ENCODE assay signal across 35 cellular contexts in genomic region chr21:40253112-40253511, GRCh38.
DNase-seq lines count a peak whose midpoint lies in the region; ATAC-seq and TF ChIP-seq lines count a peak whose summit lies in the region.
"Had no signal": no experiment of that assay in that cellular context is flagged by ENCODE, and none has a peak within 500 bp of the region (broad histone marks: within the 10 kb centered on the region; RNA-seq: fewer than 3 reads in every experiment).

No MANE protein-coding gene starts in this region.

- no peaks in the 10 kb centered on the region for H3K9me2 ChIP-seq in SK-N-SH

- H3K9ac ChIP-seq in SK-N-SH (no peak overlapping the region), endodermal cell (ENCODE audit: extremely low read depth, low read length, poor library complexity, severe bottlenecking) (no peak overlapping the region)
- H3K9ac ChIP-seq: BLaER1; BLaER1 treated with 17β-estradiol and CSF1 and Interleukin-3, amounts not matched to agents 10 nM and 100 nM had no signal

- H3K36me3 ChIP-seq in SK-N-SH (replicated peaks in 1 of 2; ENCODE audit: control insufficient read depth in 1 of 2, insufficient read depth in 2 of 2, low read length in 1 of 2), result no peaks in the 10 kb centered on the region
- peaks cover 91% of the 10 kb centered on the region for H3K36me3 ChIP-seq in endodermal cell (ENCODE audit: control insufficient read depth, insufficient read depth, low read length)
- no peaks in the 10 kb centered on the region for H3K36me3 ChIP-seq in esophagus muscularis mucosa
- H3K36me3 ChIP-seq: BE2C; BLaER1; BLaER1 treated with 17β-estradiol and CSF1 and Interleukin-3, amounts not matched to agents 10 nM and 100 nM had no signal

- H4K20me1 ChIP-seq in SK-N-SH (ENCODE audit: insufficient read depth), result no peaks in the 10 kb centered on the region
- H4K20me1 ChIP-seq: BLaER1; BLaER1 treated with 17β-estradiol and CSF1 and Interleukin-3, amounts not matched to agents 10 nM and 100 nM had no signal

- TF ChIP-seq RAD21 in SK-N-SH (IDR thresholded peaks at IDR 0.05; ENCODE audit: low read length), result no peak

- H2AFZ ChIP-seq in SK-N-SH (ENCODE audit: low read depth), result no peak overlapping the region

- peak overlapping the region in 1 of 2 experiments; percentile 92; a peak in 1 of 4 replicates for H3K27ac ChIP-seq in SK-N-SH (ENCODE audit: low read depth in 2 of 2, low read length in 1 of 2)
- H3K27ac ChIP-seq in endodermal cell (ENCODE audit: low read depth, low read length), result no peak overlapping the region
- H3K27ac ChIP-seq in esophagus muscularis mucosa (replicated peaks in 1 of 4), result no peak overlapping the region
- H3K27ac ChIP-seq: 22Rv1; A549; BLaER1; BLaER1 treated with 17β-estradiol and CSF1 and Interleukin-3, amounts not matched to agents 10 nM and 100 nM; C4-2B had no signal

- DNase-seq in SK-N-SH (no peak), endodermal cell (no peak), esophagus muscularis mucosa (ENCODE audit: extremely low spot score) (peak; percentile 83), mesothelial cell of epicardium (ENCODE audit: low spot score in 2 of 2, unreplicated experiment in 2 of 2) (no peak)
- DNase-seq in activated naive CD4-positive, alpha-beta T cell treated with anti-CD3 and anti-CD28 coated beads, Interleukin-2, amount 10 ng/mL, durations not matched to agents 7 days and 5 days, result no peak
- no peak for DNase-seq in activated naive CD4-positive, alpha-beta T cell treated with Interleukin-2 at 50 U/mL for 16 hours
- no peak for DNase-seq in stimulated activated effector memory CD8-positive, alpha-beta T cell treated with anti-CD3 and anti-CD28 coated beads, Interleukin-12 subunit alpha, Interleukin-12 subunit beta, amount 100 ng/mL, for 72 hours (ENCODE audit: low spot score in 2 of 2)
- DNase-seq: 8988T; ACHN; AML-193; BE2C; C1 segment of cervical spinal cord; Caco-2; Calu3; CD4-positive, alpha-beta memory T cell; CD4-positive, alpha-beta T cell; CD4-positive, CD25-positive, alpha-beta regulatory T cell; CD8-positive, alpha-beta memory T cell; CD8-positive, alpha-beta T cell; COR-L47; DMS 273 treated with DMSO at 0.1 percent for 48 hours; DMS153; DMS53; DMS79; DMS79 treated with DMSO at 0.1 percent for 48 hours; DND-41; EL had no signal

- no peak for TF ChIP-seq CTCF in SK-N-SH (IDR thresholded peaks at IDR 0.05)
- TF ChIP-seq CTCF in endodermal cell (conservative IDR thresholded peaks at IDR 0.05), result no peak
- TF ChIP-seq CTCF in esophagus muscularis mucosa (IDR thresholded peaks at IDR 0.05), result no peak
- TF ChIP-seq CTCF in mesothelial cell of epicardium (IDR thresholded peaks at IDR 0.05; ENCODE audit: unreplicated experiment), result no peak

- no peaks in the 10 kb centered on the region for H3K4me1 Mint-ChIP-seq in activated naive CD4-positive, alpha-beta T cell treated with anti-CD3 and anti-CD28 coated beads, Interleukin-2, amount 10 ng/mL, durations not matched to agents 7 days and 5 days
- H3K4me1 Mint-ChIP-seq in endodermal cell (no peaks in the 10 kb centered on the region), mesothelial cell of epicardium (no peaks in the 10 kb centered on the region)
- no peaks in the 10 kb centered on the region for H3K4me1 Mint-ChIP-seq in stimulated activated effector memory CD8-positive, alpha-beta T cell treated with anti-CD3 and anti-CD28 coated beads, Interleukin-12 subunit alpha, Interleukin-12 subunit beta, amount 100 ng/mL, for 72 hours
- H3K4me1 Mint-ChIP-seq: B cell; CD14-positive monocyte; CD4-positive, alpha-beta memory T cell; CD4-positive, CD25-positive, alpha-beta regulatory T cell; CD8-positive, alpha-beta memory T cell had no signal

- CTCF ChIA-PET in SK-N-SH (lab: Yijun Ruan, JAX), result interaction anchor here (1.7 to 3.9 kb wide), 3 partner anchors 18 to 133 kb away, joined by 4 to 20 read pairs (median 14); no protein-coding TSS in a partner anchor
- CTCF ChIA-PET in activated naive CD4-positive, alpha-beta T cell treated with anti-CD3 and anti-CD28 coated beads, Interleukin-2, amount 10 ng/mL, durations not matched to agents 7 days and 5 days (lab: Charles Lee), result no interaction called here

- no peaks in the 10 kb centered on the region for H3F3A ChIP-seq in SK-N-SH (replicated peaks; ENCODE audit: insufficient read depth)

- H3K27me3 ChIP-seq in SK-N-SH (ENCODE audit: insufficient read depth) (no peaks in the 10 kb centered on the region), endodermal cell (ENCODE audit: control insufficient read depth, insufficient read depth, low read length, poor library complexity, severe bottlenecking) (no peaks in the 10 kb centered on the region), esophagus muscularis mucosa (no peaks in the 10 kb centered on the region)
- H3K27me3 ChIP-seq: BE2C; BLaER1; BLaER1 treated with 17β-estradiol and CSF1 and Interleukin-3, amounts not matched to agents 10 nM and 100 nM had no signal

- H3K27me3 Mint-ChIP-seq in activated naive CD4-positive, alpha-beta T cell treated with anti-CD3 and anti-CD28 coated beads, Interleukin-2, amount 10 ng/mL, durations not matched to agents 7 days and 5 days, result no peaks in the 10 kb centered on the region
- H3K27me3 Mint-ChIP-seq in endodermal cell (ENCODE audit: insufficient read depth), result no peaks in the 10 kb centered on the region
- H3K27me3 Mint-ChIP-seq in mesothelial cell of epicardium (ENCODE audit: low read depth), result no peaks in the 10 kb centered on the region
- H3K27me3 Mint-ChIP-seq: B cell; CD4-positive, alpha-beta memory T cell; CD4-positive, alpha-beta T cell; CD4-positive, CD25-positive, alpha-beta regulatory T cell; CD8-positive, alpha-beta memory T cell had no signal

- intact Hi-C loops in esophagus muscularis mucosa (cut with DNase I), result no loop called here

- H3K4me3 ChIP-seq in SK-N-SH (ENCODE audit: low read depth in 2 of 2, low read length in 1 of 2), result no peak overlapping the region
- H3K4me3 ChIP-seq in endodermal cell (ENCODE audit: low read length), result peak overlapping the region; percentile 13
- H3K4me3 ChIP-seq in esophagus muscularis mucosa, result no peak overlapping the region
- H3K4me3 ChIP-seq: A549; BLaER1; BLaER1 treated with 17β-estradiol and CSF1 and Interleukin-3, amounts not matched to agents 10 nM and 100 nM had no signal

- TF ChIP-seq EP300 in SK-N-SH (IDR thresholded peaks at IDR 0.05; ENCODE audit: borderline replicate concordance in 1 of 2, low read depth in 1 of 2, low read length in 1 of 2) (peak in 1 of 2 experiments; percentile 84; a peak in 2 of 4 replicates), esophagus muscularis mucosa (IDR thresholded peaks at IDR 0.05) (no peak)

- no peaks in the 10 kb centered on the region for H3K36me3 Mint-ChIP-seq in activated naive CD4-positive, alpha-beta T cell treated with anti-CD3 and anti-CD28 coated beads, Interleukin-2, amount 10 ng/mL, durations not matched to agents 7 days and 5 days
- H3K36me3 Mint-ChIP-seq in endodermal cell (ENCODE audit: low read depth) (peaks cover 79% of the 10 kb centered on the region), mesothelial cell of epicardium (no peaks in the 10 kb centered on the region)
- H3K36me3 Mint-ChIP-seq in stimulated activated effector memory CD8-positive, alpha-beta T cell treated with anti-CD3 and anti-CD28 coated beads, Interleukin-12 subunit alpha, Interleukin-12 subunit beta, amount 100 ng/mL, for 72 hours, result no peaks in the 10 kb centered on the region
- H3K36me3 Mint-ChIP-seq: CD14-positive monocyte; CD4-positive, alpha-beta memory T cell; CD4-positive, CD25-positive, alpha-beta regulatory T cell; CD8-positive, alpha-beta T cell had no signal

- no peak overlapping the region for H3K4me3 Mint-ChIP-seq in activated naive CD4-positive, alpha-beta T cell treated with anti-CD3 and anti-CD28 coated beads, Interleukin-2, amount 10 ng/mL, durations not matched to agents 7 days and 5 days
- no peak overlapping the region for H3K4me3 Mint-ChIP-seq in endodermal cell
- no peak overlapping the region for H3K4me3 Mint-ChIP-seq in stimulated activated effector memory CD8-positive, alpha-beta T cell treated with anti-CD3 and anti-CD28 coated beads, Interleukin-12 subunit alpha, Interleukin-12 subunit beta, amount 100 ng/mL, for 72 hours
- H3K4me3 Mint-ChIP-seq in mesothelial cell of epicardium, result no peak overlapping the region
- H3K4me3 Mint-ChIP-seq: B cell; CD14-positive monocyte; CD4-positive, alpha-beta memory T cell; CD4-positive, alpha-beta T cell; CD8-positive, alpha-beta memory T cell; CD8-positive, alpha-beta T cell had no signal

- WGBS in SK-N-SH (ENCODE audit: low lambda C conversion rate), result 12% methylated on average over 3 of the region's 3 CpGs
- 87 to 100% methylated on average over 1 to 3 of the region's 3 CpGs for WGBS in endodermal cell (ENCODE audit: insufficient coverage in 1 of 2, insufficient read length in 1 of 2), 2 experiments
- WGBS in esophagus muscularis mucosa, result 64% methylated on average over 3 of the region's 3 CpGs

- H3K4me2 ChIP-seq in SK-N-SH, result no peak overlapping the region
- H3K4me2 ChIP-seq: A549; BLaER1; BLaER1 treated with 17β-estradiol and CSF1 and Interleukin-3, amounts not matched to agents 10 nM and 100 nM had no signal

- H3K9me3 ChIP-seq in SK-N-SH, result no peaks in the 10 kb centered on the region
- H3K9me3 ChIP-seq in endodermal cell (ENCODE audit: control insufficient read depth, low read length), result peaks cover 61% of the 10 kb centered on the region
- peaks cover 0 to 9% (median 4%) of the 10 kb centered on the region in 4 donors for H3K9me3 ChIP-seq in esophagus muscularis mucosa
- H3K9me3 ChIP-seq: A549, BE2C, Caco-2 had no signal

- H3K27ac Mint-ChIP-seq in activated naive CD4-positive, alpha-beta T cell treated with anti-CD3 and anti-CD28 coated beads, Interleukin-2, amount 10 ng/mL, durations not matched to agents 7 days and 5 days, result peak overlapping the region; percentile 49
- H3K27ac Mint-ChIP-seq in endodermal cell, result no peak overlapping the region
- H3K27ac Mint-ChIP-seq in stimulated activated effector memory CD8-positive, alpha-beta T cell treated with anti-CD3 and anti-CD28 coated beads, Interleukin-12 subunit alpha, Interleukin-12 subunit beta, amount 100 ng/mL, for 72 hours, result no peak overlapping the region
- H3K27ac Mint-ChIP-seq in mesothelial cell of epicardium, result no peak overlapping the region
- H3K27ac Mint-ChIP-seq: B cell; CD14-positive monocyte; CD4-positive, alpha-beta memory T cell; CD4-positive, alpha-beta T cell; CD4-positive, CD25-positive, alpha-beta regulatory T cell; CD8-positive, alpha-beta memory T cell; CD8-positive, alpha-beta T cell had no signal

- no peak for TF ChIP-seq POLR2A in esophagus muscularis mucosa (IDR thresholded peaks at IDR 0.05; ENCODE audit: low read depth)

- H3K4me1 ChIP-seq in SK-N-SH (ENCODE audit: control insufficient read depth in 1 of 2, insufficient read depth in 2 of 2, low read depth in 1 of 2, low read length in 1 of 2) (peaks cover 0 to 31% of the 10 kb centered on the region in 2 experiments; a peak in 2 of 4 replicates), endodermal cell (ENCODE audit: control insufficient read depth, insufficient read depth, low read length) (no peaks in the 10 kb centered on the region), esophagus muscularis mucosa (no peaks in the 10 kb centered on the region)
- H3K4me1 ChIP-seq: A549; BE2C; BLaER1; BLaER1 treated with 17β-estradiol and CSF1 and Interleukin-3, amounts not matched to agents 10 nM and 100 nM; Caco-2 had no signal

- POLR2A ChIA-PET in SK-N-SH (lab: Yijun Ruan, JAX), result interaction anchor here (2.1 kb wide), 1 partner anchor 19 kb away, joined by 12 read pairs; no protein-coding TSS in a partner anchor

- no peaks in the 10 kb centered on the region for H3K79me2 ChIP-seq in SK-N-SH (ENCODE audit: insufficient read depth)

- peaks cover 35% of the 10 kb centered on the region for H3K9me3 Mint-ChIP-seq in activated naive CD4-positive, alpha-beta T cell treated with anti-CD3 and anti-CD28 coated beads, Interleukin-2, amount 10 ng/mL, durations not matched to agents 7 days and 5 days
- peaks cover 52% of the 10 kb centered on the region for H3K9me3 Mint-ChIP-seq in endodermal cell
- H3K9me3 Mint-ChIP-seq in stimulated activated effector memory CD8-positive, alpha-beta T cell treated with anti-CD3 and anti-CD28 coated beads, Interleukin-12 subunit alpha, Interleukin-12 subunit beta, amount 100 ng/mL, for 72 hours, result peaks cover 23% of the 10 kb centered on the region
- H3K9me3 Mint-ChIP-seq in mesothelial cell of epicardium, result peaks cover 36% of the 10 kb centered on the region

- ATAC-seq in SK-N-SH treated with all-trans-retinoic acid at 6 μM for 48 hours, result no peak
- no peak for ATAC-seq in stimulated activated effector memory CD8-positive, alpha-beta T cell treated with anti-CD3 and anti-CD28 coated beads, Interleukin-12 subunit alpha, Interleukin-12 subunit beta, amount 100 ng/mL, for 72 hours
- ATAC-seq: A549; CD8-positive, alpha-beta T cell had no signal
